14 cellular contexts compared by ENCODE assay signal in the genomic region with DNA sequence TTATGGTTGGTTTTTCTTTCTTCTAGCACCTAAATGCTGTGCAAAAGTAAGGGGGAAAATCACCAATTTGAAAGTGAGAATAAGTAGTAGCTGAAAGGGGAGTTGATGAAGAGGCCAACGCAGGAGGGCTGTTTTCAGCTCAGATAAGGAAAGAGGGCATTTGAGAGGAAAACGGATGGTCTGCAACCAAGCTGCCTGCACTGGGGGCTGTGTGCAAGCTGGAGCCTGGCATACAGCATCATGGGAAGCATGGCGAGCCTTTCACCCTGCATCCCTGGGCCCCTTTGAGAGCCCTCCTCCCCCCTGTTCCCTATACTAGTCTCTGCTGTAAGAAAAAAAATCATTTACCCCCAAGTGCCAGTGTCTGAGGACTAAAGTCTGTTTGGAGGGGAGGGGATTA.
DNase-seq lines count a peak whose midpoint lies in the region; ATAC-seq and TF ChIP-seq lines count a peak whose summit lies in the region.
"Had no signal": no experiment of that assay in that cellular context is flagged by ENCODE, and none has a peak within 500 bp of the region (broad histone marks: within the 10 kb centered on the region; RNA-seq: fewer than 3 reads in every experiment).

No MANE protein-coding gene starts in this region.

- no peak for TF ChIP-seq CTCF in brain (conservative IDR thresholded peaks at IDR 0.05)
- TF ChIP-seq CTCF in esophagus muscularis mucosa (IDR thresholded peaks at IDR 0.05) = no peak
- no peak for TF ChIP-seq CTCF in neural progenitor cell (IDR thresholded peaks at IDR 0.05)

- H3K4me2 ChIP-seq in neural progenitor cell = no peak overlapping the region

- H3K9me3 ChIP-seq in esophagus muscularis mucosa = no peaks in the 10 kb centered on the region
- no peaks in the 10 kb centered on the region for H3K9me3 ChIP-seq in neural progenitor cell (ENCODE audit: low read depth)
- H3K9me3 ChIP-seq: HAP-1 had no signal

- 80% methylated on average over 3 of the region's 3 CpGs for WGBS in esophagus muscularis mucosa

- ATAC-seq in HG03439 (IDR thresholded peaks at IDR 0.05; ENCODE audit: unreplicated experiment) (no peak), HG03196 (IDR thresholded peaks at IDR 0.05; ENCODE audit: unreplicated experiment) (no peak)
- ATAC-seq: CD8-positive, alpha-beta T cell had no signal

- peak overlapping the region; percentile 89 for H2AFZ ChIP-seq in neural progenitor cell (replicated peaks)

- intact Hi-C loops in esophagus muscularis mucosa (cut with DNase I) = no loop called here

- H3K4me3 ChIP-seq in esophagus muscularis mucosa (no peak overlapping the region), neural progenitor cell (no peak overlapping the region)
- H3K4me3 ChIP-seq: HAP-1 had no signal

- H3K4me1 Mint-ChIP-seq in brain = peaks cover 57% of the 10 kb centered on the region
- peaks cover 20% of the 10 kb centered on the region for H3K4me1 Mint-ChIP-seq in neural progenitor cell

- no peaks in the 10 kb centered on the region for H3F3A ChIP-seq in neural progenitor cell (ENCODE audit: low read depth)

- peak overlapping the region in 4 of 5 experiments; percentile 5 to 79 (median 34) for H3K27ac Mint-ChIP-seq in brain
- no peak overlapping the region for H3K27ac Mint-ChIP-seq in neural progenitor cell
- H3K27ac Mint-ChIP-seq: CD8-positive, alpha-beta T cell; HFFc6 had no signal

- H4K20me1 ChIP-seq in neural progenitor cell (ENCODE audit: low read depth) = no peaks in the 10 kb centered on the region

- peaks cover 4% of the 10 kb centered on the region for H3K27me3 Mint-ChIP-seq in brain
- peaks cover 2% of the 10 kb centered on the region for H3K27me3 Mint-ChIP-seq in neural progenitor cell (ENCODE audit: insufficient read depth, low read depth)

- no peaks in the 10 kb centered on the region for H3K79me2 ChIP-seq in neural progenitor cell (ENCODE audit: low read depth)

- H3K36me3 ChIP-seq in esophagus muscularis mucosa (no peaks in the 10 kb centered on the region), neural progenitor cell (no peaks in the 10 kb centered on the region)
- H3K36me3 ChIP-seq: HAP-1 had no signal

- H3K9me3 Mint-ChIP-seq in brain (no peaks in the 10 kb centered on the region), neural progenitor cell (no peaks in the 10 kb centered on the region)
- H3K9me3 Mint-ChIP-seq: CD8-positive, alpha-beta T cell had no signal

- no peak for TF ChIP-seq EP300 in esophagus muscularis mucosa (IDR thresholded peaks at IDR 0.05)

- H3K36me3 Mint-ChIP-seq in brain (no peaks in the 10 kb centered on the region), neural progenitor cell (no peaks in the 10 kb centered on the region)
- H3K36me3 Mint-ChIP-seq: CD8-positive, alpha-beta T cell had no signal

- H3K4me3 Mint-ChIP-seq in brain (peak overlapping the region in 1 of 5 experiments; percentile 34), neural progenitor cell (no peak overlapping the region)
- H3K4me3 Mint-ChIP-seq: CD8-positive, alpha-beta T cell; HFFc6 had no signal

- H3K4me1 ChIP-seq in esophagus muscularis mucosa (no peaks in the 10 kb centered on the region), neural progenitor cell (peaks cover 6% of the 10 kb centered on the region)
- H3K4me1 ChIP-seq: Caco-2, HAP-1 had no signal

- no peak for TF ChIP-seq POLR2A in esophagus muscularis mucosa (IDR thresholded peaks at IDR 0.05; ENCODE audit: low read depth)

- DNase-seq in esophagus muscularis mucosa (ENCODE audit: extremely low spot score) = peak; percentile 62
- DNase-seq in neural progenitor cell (ENCODE audit: low spot score) = no peak
- peak; percentile 32 for DNase-seq in retina
- DNase-seq in activated CD8-positive, alpha-beta memory T cell treated with anti-CD3 and anti-CD28 coated beads for 24 hours = no peak
- DNase-seq: C1 segment of cervical spinal cord; Caco-2; CD8-positive, alpha-beta T cell; DMS153; DND-41; HFFc6 had no signal

- H3K27me3 ChIP-seq in esophagus muscularis mucosa (no peaks in the 10 kb centered on the region), neural progenitor cell (no peaks in the 10 kb centered on the region)

- H3K27ac ChIP-seq in esophagus muscularis mucosa (replicated peaks in 1 of 4) (no peak overlapping the region), neural progenitor cell (no peak overlapping the region)

- H3K9ac ChIP-seq in neural progenitor cell = no peak overlapping the region

Comparison
In these comparisons a context has a peak if more than half of its experiments do, and no peak if none do; other contexts are left out.
1. DNase-seq: peak in esophagus muscularis mucosa (single experiment) and retina (single experiment); none in neural progenitor cell (single experiment) and activated CD8-positive, alpha-beta memory T cell treated with anti-CD3 and anti-CD28 coated beads for 24 hours (single experiment).